10 cellular contexts compared by ENCODE assay signal in the genomic region with DNA sequence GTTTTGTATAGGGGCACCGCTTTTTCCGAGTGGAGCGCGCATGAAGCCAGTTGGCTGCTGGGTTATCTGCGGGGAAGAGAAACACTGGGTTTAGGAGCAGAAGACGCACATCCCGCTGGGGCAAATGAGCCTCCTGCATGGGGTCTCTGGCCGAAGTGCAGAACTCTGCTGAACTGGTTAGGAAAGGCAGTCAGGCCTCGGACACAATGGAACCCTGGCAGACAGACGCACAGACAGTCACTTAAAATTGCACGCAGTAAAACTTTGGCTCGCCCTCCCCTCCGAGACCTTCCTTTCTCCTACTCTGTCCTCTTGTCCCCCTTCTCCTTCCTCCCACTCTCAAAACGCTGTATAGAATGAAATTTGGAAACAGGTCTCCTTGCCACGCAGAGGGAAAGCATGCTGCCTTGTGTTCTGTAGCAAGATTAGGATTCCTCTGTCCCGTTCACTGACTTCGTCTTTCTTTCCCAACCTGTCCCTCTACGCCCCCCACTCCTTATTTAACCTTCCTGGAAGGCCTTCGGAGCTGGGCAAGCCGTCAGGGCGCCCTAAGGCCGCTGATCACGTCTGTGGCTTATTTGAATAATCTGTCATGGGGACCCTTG. TPM values are rescaled to one million over a fixed set of nuclear protein-coding genes. Genes with fewer than 3 reads are reported as not detected.
A peak's percentile ranks its signal among the peaks of the same experiment; 100 is the strongest.
DNase-seq lines count a peak whose midpoint lies in the region; ATAC-seq, FAIRE-seq and TF ChIP-seq lines count a peak whose summit lies in the region.
"Had no signal": no experiment of that assay in that cellular context is flagged by ENCODE, and none has a peak within 500 bp of the region (broad histone marks: within the 10 kb centered on the region; RNA-seq: fewer than 3 reads in every experiment).

No MANE protein-coding gene starts in this region.

- no peak for DNase-seq in DND-41
- DNase-seq in Peyer's patch = peak in 1 of 3 donors; percentile 53
- no peak for DNase-seq in keratinocyte (ENCODE audit: low read depth, low spot score)
- DNase-seq in glomerular visceral epithelial cell (ENCODE audit: extremely low spot score) = no peak
- DNase-seq in HuH-7.5 (ENCODE audit: low spot score) = no peak
- DNase-seq: effector CD8-positive, alpha-beta T cell; NCI-H1092 treated with DMSO at 0.1 percent for 48 hours had no signal

- H3K4me1 ChIP-seq in DND-41 (ENCODE audit: insufficient read depth, low read length) (peaks cover 15% of the 10 kb centered on the region), Peyer's patch (peaks cover 0 to 31% (median 9%) of the 10 kb centered on the region in 4 donors), keratinocyte (ENCODE audit: control insufficient read depth, extremely low read depth, insufficient read depth, low read length) (peaks cover 33% of the 10 kb centered on the region), skeletal muscle tissue (ENCODE audit: control insufficient read depth in 3 of 3, insufficient read depth in 3 of 3, low read length in 3 of 3) (peaks cover 35 to 59% (median 44%) of the 10 kb centered on the region in 3 donors)

- H3K9me3 ChIP-seq in DND-41 (ENCODE audit: insufficient read depth, low read length, severe bottlenecking) (no peaks in the 10 kb centered on the region), Peyer's patch (peaks cover 0 to 13% (median 0%) of the 10 kb centered on the region in 4 donors), keratinocyte (ENCODE audit: control insufficient read depth, low read depth, low read length) (no peaks in the 10 kb centered on the region), skeletal muscle tissue (ENCODE audit: control insufficient read depth in 3 of 3, low read length in 3 of 3) (no peaks in the 10 kb centered on the region)

- no peaks in the 10 kb centered on the region for H3K36me3 ChIP-seq in DND-41 (ENCODE audit: insufficient read depth, low read length)
- H3K36me3 ChIP-seq in Peyer's patch = no peaks in the 10 kb centered on the region
- H3K36me3 ChIP-seq in keratinocyte (ENCODE audit: control insufficient read depth in 2 of 2, extremely low read depth in 1 of 2, insufficient read depth in 2 of 2, low read length in 2 of 2) = peaks cover 4 to 10% of the 10 kb centered on the region in 2 experiments
- H3K36me3 ChIP-seq in skeletal muscle tissue (ENCODE audit: control insufficient read depth in 3 of 3, insufficient read depth in 3 of 3, low read length in 3 of 3) = peaks cover 0 to 6% (median 0%) of the 10 kb centered on the region in 3 donors

- H3K9me1 ChIP-seq in keratinocyte (ENCODE audit: control insufficient read depth, extremely low read depth, insufficient read depth, low read length) = no peaks in the 10 kb centered on the region

- H3K9ac ChIP-seq in DND-41 (ENCODE audit: low read depth, low read length) = no peak overlapping the region
- H3K9ac ChIP-seq in keratinocyte (ENCODE audit: control insufficient read depth, extremely low read depth, insufficient read depth, low read length) = peak overlapping the region; percentile 83
- peak overlapping the region; percentile 67 to 97 (median 89) for H3K9ac ChIP-seq in skeletal muscle tissue (ENCODE audit: low read depth in 1 of 3, low read length in 3 of 3)

- no peak for TF ChIP-seq POLR2A in Peyer's patch (IDR thresholded peaks at IDR 0.05)

- H3K79me2 ChIP-seq in DND-41 (ENCODE audit: insufficient read depth, low read length) (no peaks in the 10 kb centered on the region), keratinocyte (ENCODE audit: control insufficient read depth, insufficient read depth, low read length) (peaks cover 75% of the 10 kb centered on the region)

- H4K20me1 ChIP-seq in DND-41 (ENCODE audit: insufficient read depth, low read length) = no peaks in the 10 kb centered on the region
- H4K20me1 ChIP-seq in keratinocyte (ENCODE audit: control insufficient read depth, extremely low read depth, insufficient read depth, low read length) = no peaks in the 10 kb centered on the region

- H3K27me3 ChIP-seq in DND-41 (ENCODE audit: insufficient read depth, low read length, poor library complexity) (no peaks in the 10 kb centered on the region), Peyer's patch (peaks cover 0 to 10% of the 10 kb centered on the region in 2 donors), keratinocyte (ENCODE audit: control insufficient read depth, extremely low read depth, insufficient read depth, low read length) (no peaks in the 10 kb centered on the region), skeletal muscle tissue (ENCODE audit: control insufficient read depth in 3 of 3, insufficient read depth in 3 of 3, low read length in 3 of 3) (peaks cover 0 to 3% (median 3%) of the 10 kb centered on the region in 3 donors)

- no peak overlapping the region for H3K4me3 ChIP-seq in DND-41 (ENCODE audit: low read depth in 1 of 2, low read length in 2 of 2)
- peak overlapping the region; percentile 32 to 81 (median 58) for H3K4me3 ChIP-seq in Peyer's patch
- H3K4me3 ChIP-seq in keratinocyte (ENCODE audit: control insufficient read depth in 2 of 3, extremely low read depth in 1 of 3, insufficient read depth in 2 of 3, low read depth in 1 of 3, low read length in 3 of 3) = peak overlapping the region; percentile 78 to 94 (median 84)
- H3K4me3 ChIP-seq in skeletal muscle tissue (ENCODE audit: low read length in 3 of 3) = peak overlapping the region; percentile 90 to 93 (median 92)

- ATAC-seq in DND-41 (ENCODE audit: insufficient read depth, low read depth) (no peak), HG03521 (IDR thresholded peaks at IDR 0.05; ENCODE audit: unreplicated experiment) (no peak), GM18870 (IDR thresholded peaks at IDR 0.05; ENCODE audit: unreplicated experiment) (no peak)

- no peak for FAIRE-seq in keratinocyte (lab: Jason Lieb, UNC)

- dilution Hi-C loops in keratinocyte (cut with MboI; ENCODE audit: extremely low pct_ligation_motif_present, low sequenced_read_pairs) = no loop called here

- H2AFZ ChIP-seq in DND-41 (ENCODE audit: low read depth, low read length) = 0 out of 2 replicates have a peak overlapping the region, but pooled peaks have one; percentile 16
- peak overlapping the region; percentile 9 for H2AFZ ChIP-seq in keratinocyte (ENCODE audit: control insufficient read depth, low read length)

- H3K4me2 ChIP-seq in DND-41 (ENCODE audit: insufficient read depth, low read length) = no peak overlapping the region
- peak overlapping the region; percentile 98 for H3K4me2 ChIP-seq in keratinocyte (ENCODE audit: control insufficient read depth, extremely low read depth, insufficient read depth, low read depth, low read length)

- no peak for TF ChIP-seq CTCF in DND-41 (IDR thresholded peaks at IDR 0.05; ENCODE audit: borderline replicate concordance, extremely low read depth, low read length, poor library complexity, severe bottlenecking)
- no peak for TF ChIP-seq CTCF in Peyer's patch (IDR thresholded peaks at IDR 0.05)
- TF ChIP-seq CTCF in keratinocyte (optimal IDR thresholded peaks at IDR 0.05 in 1 of 3, IDR thresholded peaks at IDR 0.05 in 1 of 3, conservative IDR thresholded peaks at IDR 0.05 in 1 of 3; ENCODE audit: extremely low read depth in 1 of 3, insufficient read depth in 2 of 3, low read length in 3 of 3) = peak in 1 of 3 experiments; percentile 33

- H3K27ac ChIP-seq in DND-41 (ENCODE audit: low read length) (no peak overlapping the region), Peyer's patch (peak overlapping the region; percentile 57 to 89 (median 77)), keratinocyte (ENCODE audit: control insufficient read depth, insufficient read depth, low read length) (peak overlapping the region; percentile 87), skeletal muscle tissue (ENCODE audit: low read depth, low read length) (peak overlapping the region; percentile 92)

RNA-seq across cellular contexts. Expression of gene HOXA9, which starts 1.5 kb away (rescaled TPM):
- total RNA-seq in Peyer's patch (10 to 100 TPM; 25.7 to 71.2 (median 46.1) TPM), skeletal muscle tissue (7.8 TPM)
- 9.0 to 40.5 TPM (median 28.1 TPM) in 3 replicates for polyA plus RNA-seq in keratinocyte
- 76.1 TPM for polyA plus RNA-seq in keratinocyte (2011; ENCODE audit: low read depth)
- polyA plus RNA-seq in keratinocyte (2011; cell fraction: cytosol; rRNA removed) = 20.4 and 23.2 TPM in 2 replicates
- polyA plus RNA-seq in keratinocyte (2011; cell fraction: nucleus; rRNA removed) = 22.3 and 31.4 TPM in 2 replicates
- 21.1 and 27.0 TPM in 2 replicates for polyA plus RNA-seq in keratinocyte (2012; ENCODE audit: low replicate concordance)
- polyA minus RNA-seq in keratinocyte = 1.5 to 5.7 TPM (median 4.0 TPM) in 3 replicates
- 9.4 TPM for polyA minus RNA-seq in keratinocyte (2011; cell fraction: cytosol; rRNA and poly(A)+ RNA removed)
- polyA minus RNA-seq in keratinocyte (2011; cell fraction: nucleus; rRNA and poly(A)+ RNA removed) = 2.2 and 3.8 TPM in 2 replicates

RNA-seq across cellular contexts. Expression of gene HOXA7, which starts 7.4 kb away (rescaled TPM):
- 10 to 100 TPM in 1 of 4 donors, 1 to 10 TPM in 3; 3.3 to 11.8 (median 5.7) TPM for total RNA-seq in Peyer's patch
- polyA plus RNA-seq in keratinocyte = 3.8 to 13.5 TPM (median 8.1 TPM) in 3 replicates
- polyA plus RNA-seq in keratinocyte (2011; ENCODE audit: low read depth) = 4.9 TPM
- polyA plus RNA-seq in keratinocyte (2011; cell fraction: cytosol; rRNA removed) = 7.4 and 9.8 TPM in 2 replicates
- 5.2 and 6.0 TPM in 2 replicates for polyA plus RNA-seq in keratinocyte (2011; cell fraction: nucleus; rRNA removed)
- 3.9 and 14.3 TPM in 2 replicates for polyA plus RNA-seq in keratinocyte (2012; ENCODE audit: low replicate concordance)
- polyA minus RNA-seq in keratinocyte = 4.5 to 4.9 TPM (median 4.8 TPM) in 3 replicates
- polyA minus RNA-seq in keratinocyte (2011; cell fraction: cytosol; rRNA and poly(A)+ RNA removed) = 11.9 TPM
- polyA minus RNA-seq in keratinocyte (2011; cell fraction: nucleus; rRNA and poly(A)+ RNA removed) = 2.0 and 2.3 TPM in 2 replicates
- total RNA-seq in skeletal muscle tissue = 1.6 TPM

RNA-seq across cellular contexts. Expression of gene HOXA10, which starts 10.2 kb away (rescaled TPM):
- 10 to 100 TPM; 15.7 to 28.4 (median 19.8) TPM for total RNA-seq in Peyer's patch
- polyA plus RNA-seq in keratinocyte = 1.6 to 4.5 TPM (median 2.4 TPM) in 3 replicates
- 0.40 TPM for polyA plus RNA-seq in keratinocyte (2011; ENCODE audit: low read depth)
- 2.0 and 2.2 TPM in 2 replicates for polyA plus RNA-seq in keratinocyte (2011; cell fraction: cytosol; rRNA removed)
- polyA plus RNA-seq in keratinocyte (2011; cell fraction: nucleus; rRNA removed) = 2.0 and 2.1 TPM in 2 replicates
- 2.5 and 9.5 TPM in 2 replicates for polyA plus RNA-seq in keratinocyte (2012; ENCODE audit: low replicate concordance)
- polyA minus RNA-seq in keratinocyte = 1.9 to 5.1 TPM (median 3.0 TPM) in 3 replicates
- not detected for polyA minus RNA-seq in keratinocyte (2011; cell fraction: cytosol; rRNA and poly(A)+ RNA removed)
- polyA minus RNA-seq in keratinocyte (2011; cell fraction: nucleus; rRNA and poly(A)+ RNA removed) = 0.47 and 0.84 TPM in 2 replicates
- 13.6 TPM for total RNA-seq in skeletal muscle tissue

RNA-seq across cellular contexts. Expression of gene HOXA3, which starts 11.5 kb away (rescaled TPM):
- total RNA-seq in Peyer's patch (10 to 100 TPM in 3 of 4 donors, 1 to 10 TPM in 1; 6.7 to 21.2 (median 13.9) TPM), skeletal muscle tissue (3.7 TPM)
- 0.17 to 0.84 TPM (median 0.58 TPM) in 3 replicates for polyA plus RNA-seq in keratinocyte
- polyA plus RNA-seq in keratinocyte (2011; ENCODE audit: low read depth) = 0.87 TPM
- polyA plus RNA-seq in keratinocyte (2011; cell fraction: cytosol; rRNA removed) = 0.55 and 0.95 TPM in 2 replicates
- 1.2 and 2.0 TPM in 2 replicates for polyA plus RNA-seq in keratinocyte (2011; cell fraction: nucleus; rRNA removed)
- polyA plus RNA-seq in keratinocyte (2012; ENCODE audit: low replicate concordance) = 1.1 and 3.2 TPM in 2 replicates
- polyA minus RNA-seq in keratinocyte = 0.22 to 1.2 TPM in 2 of 3 replicates, not detected in the other
- polyA minus RNA-seq in keratinocyte (2011; cell fraction: cytosol; rRNA and poly(A)+ RNA removed) = 1.9 TPM
- polyA minus RNA-seq in keratinocyte (2011; cell fraction: nucleus; rRNA and poly(A)+ RNA removed) = 0.54 and 1.2 TPM in 2 replicates

RNA-seq across cellular contexts. Expression of gene HOXA6, which starts 16.3 kb away (rescaled TPM):
- total RNA-seq in Peyer's patch = 10 to 100 TPM; 18.7 to 45.0 (median 30.7) TPM
- polyA plus RNA-seq in keratinocyte = 0.52 to 0.72 TPM (median 0.54 TPM) in 3 replicates
- not detected for polyA plus RNA-seq in keratinocyte (2011; ENCODE audit: low read depth)
- 0.26 and 0.68 TPM in 2 replicates for polyA plus RNA-seq in keratinocyte (2011; cell fraction: cytosol; rRNA removed)
- polyA plus RNA-seq in keratinocyte (2011; cell fraction: nucleus; rRNA removed) = 1.8 and 2.5 TPM in 2 replicates
- 0.44 and 1.4 TPM in 2 replicates for polyA plus RNA-seq in keratinocyte (2012; ENCODE audit: low replicate concordance)
- polyA minus RNA-seq in keratinocyte = 0.59 to 2.3 TPM (median 1.1 TPM) in 3 replicates
- not detected for polyA minus RNA-seq in keratinocyte (2011; cell fraction: cytosol; rRNA and poly(A)+ RNA removed)
- polyA minus RNA-seq in keratinocyte (2011; cell fraction: nucleus; rRNA and poly(A)+ RNA removed) = 2.7 and 3.6 TPM in 2 replicates
- 3.1 TPM for total RNA-seq in skeletal muscle tissue

Comparison
In these comparisons a context has a peak if more than half of its experiments do, and no peak if none do; other contexts are left out.
1. H3K4me3 ChIP-seq: peak in Peyer's patch (4 of 4), keratinocyte (3 of 3) and skeletal muscle tissue (3 of 3); none in DND-41 (0 of 2).